ENCODE assay signal across 27 cellular contexts in genomic region chr6:96942676-96943075, GRCh38. TPM values are rescaled to one million over a fixed set of nuclear protein-coding genes. Genes with fewer than 3 reads are reported as not detected.
"Had no signal": no experiment of that assay in that cellular context is flagged by ENCODE, and none has a peak within 500 bp of the region (broad histone marks: within the 10 kb centered on the region; RNA-seq: fewer than 3 reads in every experiment).

No MANE protein-coding gene starts in this region.

- H3K27ac ChIP-seq: left ventricle myocardium inferior, neural progenitor cell, neutrophil, ovary, right atrium auricular region, right lobe of liver, testis, thyroid gland, transverse colon, upper lobe of left lung, vagina had no signal

- H3K27me3 ChIP-seq: neural progenitor cell, neutrophil, ovary, right atrium auricular region, right lobe of liver, testis, thyroid gland, transverse colon, upper lobe of left lung, vagina had no signal

- DNase-seq: islet precursor cell; left ventricle myocardium inferior; mesendoderm; naive B cell; natural killer cell; nephron progenitor cell; ovary; right lobe of liver; stimulated activated CD4-positive, alpha-beta T cell treated with anti-CD3 and anti-CD28 coated beads, Interleukin-1b, Interleukin-23, amount 100 ng/mL, for 48 hours; stimulated activated CD4-positive, alpha-beta T cell treated with anti-CD3 and anti-CD28 coated beads, Interleukin-2, amount 100 ng/mL, for 48 hours; stimulated activated CD4-positive, alpha-beta T cell treated with anti-CD3 and anti-CD28 coated beads, Interleukin-4, amount 100 ng/mL, for 4 hours; stimulated activated CD8-positive, alpha-beta memory T cell treated with anti-CD3 and anti-CD28 coated beads, Interleukin-4, amount 100 ng/mL, for 48 hours; stimulated activated naive CD4-positive, alpha-beta T cell treated with Interleukin-2 at 50 U/mL for 16 hours; stimulated activated naive CD8-positive, alpha-beta T cell treated with anti-CD3 and anti-CD28 coated beads, Interleukin-15, amount 100 ng/mL, for 72 hours; substantia nigra; testis; thyroid gland; transverse colon; upper lobe of left lung had no signal

- H3K9ac ChIP-seq: neural progenitor cell had no signal

- H3K9me3 ChIP-seq: left ventricle myocardium inferior, neutrophil, ovary, right atrium auricular region, right lobe of liver, testis, thyroid gland, transverse colon, upper lobe of left lung, vagina had no signal

- H3K36me3 ChIP-seq: left ventricle myocardium inferior, neural progenitor cell, neutrophil, ovary, right atrium auricular region, right lobe of liver, thyroid gland, transverse colon, upper lobe of left lung, vagina had no signal

- H3K4me1 ChIP-seq: neural progenitor cell, right lobe of liver, testis, upper lobe of left lung had no signal

- H3K4me3 ChIP-seq: left ventricle myocardium inferior, lung, neural progenitor cell, ovary, right atrium auricular region, right lobe of liver, smooth muscle cell, testis, thyroid gland, transverse colon, upper lobe of left lung, vagina had no signal

RNA-seq across cellular contexts. Expression of gene KLHL32, which starts 18.1 kb away (rescaled TPM):
- total RNA-seq: pulmonary artery endothelial cell, skeletal muscle tissue, smooth muscle cell had no signal
